1 cellular context compared by ENCODE assay signal in genomic region chr1:43143441-43143888, GRCh38.
TF ChIP-seq lines count a peak whose summit lies in the region.

No MANE protein-coding gene starts in this region.

TF ChIP-seq in K562, 482 proteins besides CTCF, POLR2A, EP300 and RAD21 (continued from another document and continues in another):
- TF ChIP-seq BHLHE40 (IDR thresholded peaks at IDR 0.05; ENCODE audit: low read length) (peak; percentile 87), CEBPG (CRISPR knock-in tag; IDR thresholded peaks at IDR 0.05) (no peak), CEBPG (tag; conservative IDR thresholded peaks at IDR 0.05 in 1 of 2, IDR thresholded peaks at IDR 0.05 in 1 of 2) (peak; percentile 47 to 87; a peak in 2 of 4 replicates), SRSF7 (optimal IDR thresholded peaks at IDR 0.05; ENCODE audit: low read depth, low read length) (no peak), ZKSCAN1 (IDR thresholded peaks at IDR 0.05; ENCODE audit: low read depth, low read length) (no peak), L3MBTL2 (IDR thresholded peaks at IDR 0.05) (peak; percentile 59; the same call in 1 of the 2 replicates), ZBTB8A (IDR thresholded peaks at IDR 0.05; ENCODE audit: partially characterized antibody) (no peak), ZNF318 (IDR thresholded peaks at IDR 0.05; ENCODE audit: borderline replicate concordance in 1 of 2, low read depth in 1 of 2) (no peak), MTA3 (IDR thresholded peaks at IDR 0.05; ENCODE audit: borderline replicate concordance) (peak; percentile 71; the same call in 1 of the 2 replicates), SREBF1 (IDR thresholded peaks at IDR 0.05; ENCODE audit: borderline replicate concordance, low read depth, low read length) (peak; percentile 39; the same call in 1 of the 2 replicates), MAFK (IDR thresholded peaks at IDR 0.05; ENCODE audit: low read length) (0 out of 2 replicates have a peak, but pooled peaks have one; percentile 1), FOXM1 (IDR thresholded peaks at IDR 0.05; ENCODE audit: low read depth) (peak; percentile 55; the same call in 1 of the 2 replicates), FOXM1 (CRISPR knock-in tag; IDR thresholded peaks at IDR 0.05; ENCODE audit: low read depth) (no peak), LCOR (CRISPR knock-in tag; IDR thresholded peaks at IDR 0.05) (no peak), BRF1 (IDR thresholded peaks at IDR 0.05; ENCODE audit: borderline replicate concordance, extremely low read depth, insufficient read length) (no peak), ZNF445 (CRISPR knock-in tag; IDR thresholded peaks at IDR 0.05; ENCODE audit: low read depth) (no peak), MYNN (IDR thresholded peaks at IDR 0.05) (no peak), MYNN (CRISPR knock-in tag; IDR thresholded peaks at IDR 0.05) (no peak), CREM (IDR thresholded peaks at IDR 0.05; ENCODE audit: low read depth) (0 out of 2 replicates have a peak, but pooled peaks have one; percentile 3), E2F5 (CRISPR knock-in tag; IDR thresholded peaks at IDR 0.05) (no peak), CHD7 (IDR thresholded peaks at IDR 0.05; ENCODE audit: low read depth, low read length) (no peak), ARNT (IDR thresholded peaks at IDR 0.05) (peak in 1 of 2 experiments; percentile 75; a peak in 2 of 4 replicates), ZC3H11A (IDR thresholded peaks at IDR 0.05; ENCODE audit: low read depth, low read length) (no peak), SAFB (IDR thresholded peaks at IDR 0.05; ENCODE audit: borderline replicate concordance, low read depth, low read length) (no peak), MLX (CRISPR knock-in tag; conservative IDR thresholded peaks at IDR 0.05) (no peak), NCOA6 (IDR thresholded peaks at IDR 0.05) (no peak), RBM22 (IDR thresholded peaks at IDR 0.05; ENCODE audit: low read depth, low read length, poor library complexity, severe bottlenecking) (no peak), HMGXB4 (CRISPR knock-in tag; IDR thresholded peaks at IDR 0.05) (peak; percentile 46; the same call in 1 of the 2 replicates)
- TF ChIP-seq, protein P1, sequence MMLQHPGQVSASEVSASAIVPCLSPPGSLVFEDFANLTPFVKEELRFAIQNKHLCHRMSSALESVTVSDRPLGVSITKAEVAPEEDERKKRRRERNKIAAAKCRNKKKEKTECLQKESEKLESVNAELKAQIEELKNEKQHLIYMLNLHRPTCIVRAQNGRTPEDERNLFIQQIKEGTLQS (IDR thresholded peaks at IDR 0.05), result peak; percentile 68
- TF ChIP-seq, protein P1 (CRISPR knock-in tag; conservative IDR thresholded peaks at IDR 0.05), result no peak
- TF ChIP-seq, protein P2, sequence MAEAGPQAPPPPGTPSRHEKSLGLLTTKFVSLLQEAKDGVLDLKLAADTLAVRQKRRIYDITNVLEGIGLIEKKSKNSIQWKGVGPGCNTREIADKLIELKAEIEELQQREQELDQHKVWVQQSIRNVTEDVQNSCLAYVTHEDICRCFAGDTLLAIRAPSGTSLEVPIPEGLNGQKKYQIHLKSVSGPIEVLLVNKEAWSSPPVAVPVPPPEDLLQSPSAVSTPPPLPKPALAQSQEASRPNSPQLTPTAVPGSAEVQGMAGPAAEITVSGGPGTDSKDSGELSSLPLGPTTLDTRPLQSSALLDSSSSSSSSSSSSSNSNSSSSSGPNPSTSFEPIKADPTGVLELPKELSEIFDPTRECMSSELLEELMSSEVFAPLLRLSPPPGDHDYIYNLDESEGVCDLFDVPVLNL (CRISPR knock-in tag; IDR thresholded peaks at IDR 0.05; ENCODE audit: low read depth), result no peak
